Comparison of ENCODE assay signal across 17 cellular contexts in the genomic region with DNA sequence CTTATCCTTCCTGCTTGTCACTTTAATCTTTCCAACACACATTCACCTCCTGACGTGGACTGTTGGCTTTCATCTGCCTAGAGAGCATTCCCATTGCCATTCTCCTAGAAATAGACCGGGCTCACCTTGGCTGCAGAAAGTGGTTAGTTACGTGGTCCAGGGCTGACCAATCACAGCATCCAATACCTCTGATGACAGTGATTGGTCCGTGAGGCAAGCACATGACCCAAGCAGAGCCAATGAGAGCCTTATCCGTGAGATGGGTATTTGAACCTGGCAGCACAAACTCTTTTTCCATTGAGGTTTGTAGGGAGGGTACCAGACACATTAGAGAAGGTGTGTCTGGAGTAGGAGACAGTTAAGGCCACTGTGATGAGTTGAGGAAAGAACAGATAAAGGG.
"Had no signal": no experiment of that assay in that cellular context is flagged by ENCODE, and none has a peak within 500 bp of the region (broad histone marks: within the 10 kb centered on the region; RNA-seq: fewer than 3 reads in every experiment).

No MANE protein-coding gene starts in this region.

- H3K27ac Mint-ChIP-seq: effector memory CD8-positive, alpha-beta T cell had no signal

- DNase-seq: effector memory CD8-positive, alpha-beta T cell; gastrocnemius medialis; left colon; left ventricle myocardium superior; mesendoderm; naive thymus-derived CD8-positive, alpha-beta T cell; small intestine; stimulated activated CD4-positive, alpha-beta T cell treated with anti-CD3 and anti-CD28 coated beads, Interleukin-12 subunit alpha, Interleukin-12 subunit beta, amount 100 ng/mL, for 4 hours; stimulated activated naive CD4-positive, alpha-beta T cell; stomach; substantia nigra; trophoblast cell had no signal

- H3K27ac ChIP-seq: epithelial cell of prostate, esophagus muscularis mucosa, gastrocnemius medialis, neutrophil, right atrium auricular region, stomach had no signal

- H3K4me3 Mint-ChIP-seq: effector memory CD8-positive, alpha-beta T cell; naive thymus-derived CD8-positive, alpha-beta T cell had no signal

- H3K27me3 ChIP-seq: esophagus muscularis mucosa, gastrocnemius medialis, neutrophil, right atrium auricular region, stomach had no signal

- H3K4me3 ChIP-seq: esophagus muscularis mucosa, gastrocnemius medialis, lung, right atrium auricular region, stomach had no signal

- H3K27me3 Mint-ChIP-seq: effector memory CD8-positive, alpha-beta T cell; naive thymus-derived CD8-positive, alpha-beta T cell had no signal

- H3K9me3 ChIP-seq: esophagus muscularis mucosa, gastrocnemius medialis, neutrophil, right atrium auricular region, stomach had no signal

- H3K36me3 ChIP-seq: gastrocnemius medialis, neutrophil, right atrium auricular region had no signal

- FAIRE-seq: small intestine had no signal

- H3K9me3 Mint-ChIP-seq: effector memory CD8-positive, alpha-beta T cell; naive thymus-derived CD8-positive, alpha-beta T cell had no signal

- H3K4me1 ChIP-seq: esophagus muscularis mucosa, right atrium auricular region, stomach had no signal

- ATAC-seq: effector memory CD8-positive, alpha-beta T cell; gastrocnemius medialis; left colon; left ventricle myocardium superior; naive thymus-derived CD8-positive, alpha-beta T cell had no signal
